In the genomic region with DNA sequence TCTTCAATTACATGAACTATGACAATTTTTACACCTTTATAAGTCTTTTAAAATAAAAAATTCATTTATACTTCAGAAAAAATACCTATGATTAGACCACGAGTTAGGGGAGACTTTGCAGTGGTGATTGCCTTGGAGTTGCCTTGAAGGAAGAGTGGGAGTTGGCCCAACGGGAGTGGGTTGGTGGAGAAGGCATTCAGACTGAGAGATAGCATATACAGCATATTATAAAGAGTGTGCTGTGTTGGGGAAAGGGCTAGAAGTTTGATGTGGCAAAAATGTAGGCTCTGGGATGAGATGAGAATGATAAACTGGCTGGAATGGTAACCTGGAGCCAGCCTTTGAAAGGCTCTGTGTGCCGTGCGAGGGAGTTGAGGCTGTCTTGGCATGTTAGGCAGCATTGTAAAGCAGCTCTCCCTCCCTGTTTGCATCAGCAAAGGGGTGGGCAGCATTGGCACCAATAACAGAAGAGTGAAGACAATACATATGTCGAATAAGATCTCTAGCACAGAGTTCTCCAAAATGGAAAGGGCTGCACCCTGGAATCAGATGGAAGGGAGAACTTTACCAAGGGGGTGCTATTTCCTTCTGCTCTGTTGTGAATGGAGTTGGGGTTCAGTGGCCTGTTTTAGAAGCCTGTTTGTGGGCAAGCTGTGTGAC, we compare ENCODE assay signal across 31 cellular contexts. TPM values are rescaled to one million over a fixed set of nuclear protein-coding genes. Genes with fewer than 3 reads are reported as not detected.
DNase-seq lines count a peak whose midpoint lies in the region; ATAC-seq, FAIRE-seq and TF ChIP-seq lines count a peak whose summit lies in the region.
"Had no signal": no experiment of that assay in that cellular context is flagged by ENCODE, and none has a peak within 500 bp of the region (broad histone marks: within the 10 kb centered on the region; RNA-seq: fewer than 3 reads in every experiment).

No MANE protein-coding gene starts in this region.

- H4K20me1 ChIP-seq in H9 (ENCODE audit: control insufficient read depth, insufficient read depth, insufficient read length) (no peaks in the 10 kb centered on the region), H1 (replicated peaks in 1 of 2; ENCODE audit: control insufficient read depth in 1 of 2, insufficient read depth in 2 of 2, low read length in 2 of 2) (peaks cover 3 to 5% of the 10 kb centered on the region in 2 experiments), neural progenitor cell (ENCODE audit: low read depth) (peaks cover 86% of the 10 kb centered on the region)
- H4K20me1 ChIP-seq: BLaER1 had no signal

- H4K91ac ChIP-seq in H9 (ENCODE audit: insufficient read length, low read depth, low read length) (no peak overlapping the region), H1 (replicated peaks; ENCODE audit: insufficient read length, low read length) (no peak overlapping the region), neuronal stem cell (ENCODE audit: low read depth, low read length, poor library complexity) (no peak overlapping the region)

- H3K18ac ChIP-seq in H9 (ENCODE audit: insufficient read length, low read depth, low read length) (peak overlapping the region; percentile 54), H1 (ENCODE audit: extremely low read depth, low read length) (no peak overlapping the region), neuronal stem cell (ENCODE audit: low read length) (no peak overlapping the region)

- H2AK5ac ChIP-seq in H9 (ENCODE audit: insufficient read length, low read length) (no peak overlapping the region), H1 (ENCODE audit: low read depth, low read length) (no peak overlapping the region; the same call in 1 of the 2 replicates), neuronal stem cell (ENCODE audit: low read depth, low read length) (no peak overlapping the region)

- no peak overlapping the region for H4K8ac ChIP-seq in H9 (replicated peaks; ENCODE audit: insufficient read length, low read depth, low read length)
- H4K8ac ChIP-seq in H1 (ENCODE audit: extremely low read depth, insufficient read depth, low read length): no peak overlapping the region
- H4K8ac ChIP-seq in neuronal stem cell (ENCODE audit: low read depth, low read length): no peak overlapping the region

- no peak for TF ChIP-seq EP300 in H1 (IDR thresholded peaks at IDR 0.05; ENCODE audit: borderline replicate concordance in 1 of 2, low read depth in 2 of 2, low read length in 2 of 2)

- POLR2A ChIA-PET in H1 (lab: Charles Lee; ENCODE audit: partially characterized antibody): no interaction called here

- TF ChIP-seq POLR2A in H1 (IDR thresholded peaks at IDR 0.05; ENCODE audit: control extremely low read depth in 1 of 2, low read depth in 2 of 2, low read length in 2 of 2): no peak

- H3K4me1 ChIP-seq in H9 (ENCODE audit: insufficient read depth, low read length): no peaks in the 10 kb centered on the region; the same call in 1 of the 2 replicates
- H3K4me1 ChIP-seq in H1 (replicated peaks in 1 of 4; ENCODE audit: control insufficient read depth in 3 of 4, insufficient read depth in 4 of 4, low read length in 3 of 4): peaks cover 0 to 7% (median 0%) of the 10 kb centered on the region in 4 experiments; a peak in 1 of 7 replicates
- peaks cover 12% of the 10 kb centered on the region for H3K4me1 ChIP-seq in neural progenitor cell
- H3K4me1 ChIP-seq in neuronal stem cell (ENCODE audit: control insufficient read depth in 2 of 2, insufficient read depth in 1 of 2, low read depth in 1 of 2, low read length in 2 of 2): no peaks in the 10 kb centered on the region

- H3K27ac ChIP-seq in H9 (ENCODE audit: insufficient read length, low read depth, low read length) (no peak overlapping the region), H1 (ENCODE audit: low read depth, low read length) (no peak overlapping the region), neural progenitor cell (no peak overlapping the region), neuronal stem cell (replicated peaks; ENCODE audit: low read length) (no peak overlapping the region)
- H3K27ac ChIP-seq: BLaER1, gastrocnemius medialis, GM23248, hepatocyte, ovary, upper lobe of right lung had no signal

- H2BK15ac ChIP-seq in H9 (ENCODE audit: low read depth, low read length) (no peak overlapping the region), H1 (ENCODE audit: low read length) (no peak overlapping the region), neuronal stem cell (ENCODE audit: low read length) (no peak overlapping the region)

- no peak overlapping the region for H2BK120ac ChIP-seq in H9 (ENCODE audit: low read depth, low read length, poor library complexity, severe bottlenecking)
- no peak overlapping the region for H2BK120ac ChIP-seq in H1 (replicated peaks; ENCODE audit: low read depth, low read length)
- H2BK120ac ChIP-seq in neuronal stem cell (ENCODE audit: low read depth, low read length): no peak overlapping the region

- H3K9ac ChIP-seq in H9 (ENCODE audit: extremely low read depth, insufficient read length, low read length) (no peak overlapping the region), H1 (replicated peaks in 1 of 4; ENCODE audit: extremely low read depth in 1 of 4, low read depth in 3 of 4, low read length in 3 of 4) (no peak overlapping the region; a peak in 1 of 7 replicates), neural progenitor cell (no peak overlapping the region), neuronal stem cell (ENCODE audit: low read depth, low read length, poor library complexity) (no peak overlapping the region)
- H3K9ac ChIP-seq: BLaER1, GM23248 had no signal

- no CpG with 5 or more reads among the region's 5 CpGs for WGBS in H9 (ENCODE audit: extremely low coverage, insufficient read length, low lambda C conversion rate)
- 71% methylated on average over 5 of the region's 5 CpGs; no CpG with 5 or more reads in 1 of the 2 experiments for WGBS in H1 (ENCODE audit: extremely low coverage in 1 of 2, insufficient coverage in 1 of 2, insufficient read length in 1 of 2, insufficient replicate concordance in 2 of 2, low coverage in 1 of 2, low lambda C conversion rate in 2 of 2, missing lambda C conversion rate in 1 of 2), 2 experiments
- WGBS in neuronal stem cell (ENCODE audit: extremely low coverage in 2 of 2, insufficient read length in 2 of 2, insufficient replicate concordance in 1 of 2), 2 donors: no CpG with 5 or more reads among the region's 5 CpGs

- no peak for TF ChIP-seq RAD21 in H1 (IDR thresholded peaks at IDR 0.05 in 1 of 2, conservative IDR thresholded peaks at IDR 0.05 in 1 of 2; ENCODE audit: low read depth in 2 of 2, low read length in 2 of 2)

- no peaks in the 10 kb centered on the region for H3K23me2 ChIP-seq in H9 (ENCODE audit: insufficient read length, low read depth, low read length, poor library complexity, severe bottlenecking)
- no peaks in the 10 kb centered on the region for H3K23me2 ChIP-seq in H1 (ENCODE audit: low read depth, low read length)

- H2BK20ac ChIP-seq in H9 (ENCODE audit: low read depth, low read length, poor library complexity, severe bottlenecking) (no peak overlapping the region), H1 (ENCODE audit: low read length) (no peak overlapping the region)

- no peak overlapping the region for H3K4me3 ChIP-seq in H1 (ENCODE audit: extremely low read depth in 1 of 4, insufficient read depth in 2 of 4, low read depth in 3 of 4, low read length in 4 of 4)
- H3K4me3 ChIP-seq in neural progenitor cell: no peak overlapping the region
- no peak overlapping the region for H3K4me3 ChIP-seq in neuronal stem cell (ENCODE audit: low read length in 2 of 2)
- H3K4me3 ChIP-seq: ascending aorta, BLaER1, gastrocnemius medialis, GM23248, hepatocyte, ovary, smooth muscle cell, upper lobe of right lung had no signal

- H3T11ph ChIP-seq in H9 (ENCODE audit: low read length): no peak overlapping the region

- H3K4ac ChIP-seq in H9 (ENCODE audit: low read depth, low read length) (no peak overlapping the region), H1 (replicated peaks; ENCODE audit: insufficient read length, low read depth, low read length) (no peak overlapping the region), neuronal stem cell (ENCODE audit: low read length) (no peak overlapping the region)

- H3K79me1 ChIP-seq in H9 (ENCODE audit: insufficient read depth, low read depth, low read length, poor library complexity, severe bottlenecking) (peaks cover 6% of the 10 kb centered on the region), H1 (ENCODE audit: low read depth, low read length) (peaks cover 7% of the 10 kb centered on the region), neuronal stem cell (ENCODE audit: low read depth, low read length) (no peaks in the 10 kb centered on the region)

- no peak overlapping the region for H3K4me2 ChIP-seq in H9 (ENCODE audit: insufficient read depth, insufficient read length, low read length)
- no peak overlapping the region for H3K4me2 ChIP-seq in H1 (ENCODE audit: insufficient read depth in 1 of 2, low read depth in 2 of 2, low read length in 2 of 2)
- H3K4me2 ChIP-seq in neural progenitor cell: no peak overlapping the region
- no peak overlapping the region for H3K4me2 ChIP-seq in neuronal stem cell (ENCODE audit: insufficient read depth, low read length, poor library complexity, severe bottlenecking)
- H3K4me2 ChIP-seq: BLaER1, hepatocyte, smooth muscle cell had no signal

- H2BK5ac ChIP-seq in H9 (ENCODE audit: insufficient read length, low read length): no peak overlapping the region
- H2BK5ac ChIP-seq in H1 (ENCODE audit: low read depth, low read length): peak overlapping the region; percentile 26; the same call in 1 of the 2 replicates
- H2BK5ac ChIP-seq in neuronal stem cell (ENCODE audit: low read length): no peak overlapping the region

- H3K4me1 Mint-ChIP-seq in H9 (peaks cover 23 to 30% of the 10 kb centered on the region in 2 experiments), T-helper 17 cell (peaks cover 13% of the 10 kb centered on the region), neural progenitor cell (no peaks in the 10 kb centered on the region)

- FAIRE-seq in H1 (lab: Jason Lieb, UNC): no peak
- FAIRE-seq: endometrium had no signal

- TF ChIP-seq CTCF in H9 (conservative IDR thresholded peaks at IDR 0.05) (no peak), H1 (IDR thresholded peaks at IDR 0.05; ENCODE audit: control extremely low read depth in 1 of 3, insufficient read depth in 1 of 3, low read depth in 1 of 3, low read length in 3 of 3) (no peak), neural progenitor cell (IDR thresholded peaks at IDR 0.05) (no peak)

- no peak overlapping the region for H3K23ac ChIP-seq in H9 (ENCODE audit: insufficient read length, low read depth, low read length)
- H3K23ac ChIP-seq in H1 (ENCODE audit: insufficient read length): no peak overlapping the region
- no peak overlapping the region for H3K23ac ChIP-seq in neuronal stem cell (ENCODE audit: low read depth, low read length, poor library complexity)

- H3K36me3 Mint-ChIP-seq in H9 (ENCODE audit: insufficient read depth in 1 of 3, low read depth in 3 of 3) (no peaks in the 10 kb centered on the region), T-helper 17 cell (ENCODE audit: low read depth) (peaks cover 2% of the 10 kb centered on the region), neural progenitor cell (peaks cover 13% of the 10 kb centered on the region)

- no peak for DNase-seq in H9
- DNase-seq in T-helper 17 cell: no peak
- no peak for DNase-seq in H1 (ENCODE audit: low read depth in 1 of 2, low spot score in 2 of 2)
- no peak for DNase-seq in neural progenitor cell (ENCODE audit: low spot score)
- no peak for DNase-seq in neuronal stem cell (ENCODE audit: low spot score)
- DNase-seq in 8988T: no peak
- no peak for DNase-seq in GM19240 (ENCODE audit: insufficient read length, low spot score)
- no peak for DNase-seq in NCI-H1436 (lab: John Stamatoyannopoulos, UW)
- DNase-seq: activated CD4-positive, alpha-beta T cell treated with anti-CD3 and anti-CD28 coated beads, Interleukin-2, amount 10 ng/mL, durations not matched to agents 24 days and 14 days; activated gamma-delta T cell; activated naive CD8-positive, alpha-beta T cell treated with anti-CD3 and anti-CD28 coated beads, Interleukin-2, amount 10 ng/mL, durations not matched to agents 7 days and 5 days; activated T-cell treated with anti-CD3 and anti-CD28 coated beads, Interleukin-2, amount 50 U/mL, for 24 hours; central memory CD4-positive, alpha-beta T cell; COR-L47; DMS79 treated with DMSO at 0.1 percent for 48 hours; gastrocnemius medialis; GM23248; naive thymus-derived CD4-positive, alpha-beta T cell; NCI-H1417 treated with DMSO at 0.1 percent for 48 hours; NCI-H446 treated with DMSO at 0.1 percent for 48 hours; ovary; stimulated activated CD4-positive, alpha-beta T cell treated with anti-CD3 and anti-CD28 coated beads, Interleukin-2, amount 100 ng/mL, for 24 hours; T-helper 2 cell; upper lobe of right lung had no signal

- no peak overlapping the region for H2AFZ ChIP-seq in H9 (ENCODE audit: low read length)
- no peak overlapping the region for H2AFZ ChIP-seq in H1 (ENCODE audit: low read length)
- H2AFZ ChIP-seq in neural progenitor cell (replicated peaks): no peak overlapping the region
- H2AFZ ChIP-seq in neuronal stem cell (ENCODE audit: low read length): no peak overlapping the region
- H2AFZ ChIP-seq: GM23248, hepatocyte had no signal

- H3K56ac ChIP-seq in H9 (ENCODE audit: insufficient read length, low read depth, low read length) (no peak overlapping the region), H1 (replicated peaks; ENCODE audit: insufficient read length, low read depth, low read length) (no peak overlapping the region)

- no peaks in the 10 kb centered on the region for H3K36me3 ChIP-seq in H1 (ENCODE audit: control insufficient read depth in 2 of 4, insufficient read depth in 4 of 4, low read length in 3 of 4)
- H3K36me3 ChIP-seq in neural progenitor cell: no peaks in the 10 kb centered on the region
- peaks cover 0 to 6% of the 10 kb centered on the region in 2 donors for H3K36me3 ChIP-seq in neuronal stem cell (replicated peaks in 1 of 2; ENCODE audit: control insufficient read depth in 2 of 2, insufficient read depth in 2 of 2, low read length in 2 of 2)
- H3K36me3 ChIP-seq: ascending aorta, gastrocnemius medialis, ovary, upper lobe of right lung had no signal

- H3K27me3 Mint-ChIP-seq in H9 (ENCODE audit: low read depth) (no peaks in the 10 kb centered on the region), T-helper 17 cell (no peaks in the 10 kb centered on the region), neural progenitor cell (ENCODE audit: insufficient read depth, low read depth) (no peaks in the 10 kb centered on the region)
- H3K27me3 Mint-ChIP-seq: activated CD4-positive, alpha-beta T cell treated with anti-CD3 and anti-CD28 coated beads, Interleukin-2, amount 10 ng/mL, durations not matched to agents 24 days and 14 days; activated naive CD8-positive, alpha-beta T cell treated with anti-CD3 and anti-CD28 coated beads, Interleukin-2, amount 10 ng/mL, durations not matched to agents 7 days and 5 days; activated T-cell treated with anti-CD3 and anti-CD28 coated beads, Interleukin-2, amount 50 U/mL, for 24 hours; naive thymus-derived CD4-positive, alpha-beta T cell had no signal

- H2BK12ac ChIP-seq in H9 (ENCODE audit: insufficient read length, low read depth, low read length) (no peak overlapping the region), H1 (ENCODE audit: low read depth, low read length) (no peak overlapping the region), neuronal stem cell (ENCODE audit: low read length) (no peak overlapping the region)

- H3K27me3 ChIP-seq in H9 (ENCODE audit: insufficient read depth, low read length) (no peaks in the 10 kb centered on the region), H1 (replicated peaks in 1 of 4; ENCODE audit: control insufficient read depth in 3 of 4, extremely low read depth in 1 of 4, insufficient read depth in 3 of 4, low read length in 3 of 4) (no peaks in the 10 kb centered on the region), neural progenitor cell (no peaks in the 10 kb centered on the region), neuronal stem cell (ENCODE audit: control insufficient read depth in 3 of 3, insufficient read depth in 3 of 3, low read depth in 1 of 3, low read length in 3 of 3) (no peaks in the 10 kb centered on the region)
- H3K27me3 ChIP-seq: ascending aorta, BLaER1, gastrocnemius medialis, hepatocyte, ovary, upper lobe of right lung had no signal

- CTCF ChIA-PET in H1 (lab: Charles Lee; ENCODE audit: partially characterized antibody): no interaction called here

- H3K9me3 Mint-ChIP-seq in H9 (no peaks in the 10 kb centered on the region), neural progenitor cell (peaks cover 2% of the 10 kb centered on the region)
- H3K9me3 Mint-ChIP-seq: activated CD4-positive, alpha-beta T cell treated with anti-CD3 and anti-CD28 coated beads, Interleukin-2, amount 10 ng/mL, durations not matched to agents 24 days and 14 days; activated naive CD8-positive, alpha-beta T cell treated with anti-CD3 and anti-CD28 coated beads, Interleukin-2, amount 10 ng/mL, durations not matched to agents 7 days and 5 days; activated T-cell treated with anti-CD3 and anti-CD28 coated beads, Interleukin-2, amount 50 U/mL, for 24 hours; naive thymus-derived CD4-positive, alpha-beta T cell had no signal

- H4K5ac ChIP-seq in H9 (ENCODE audit: insufficient read length, low read depth, low read length) (no peak overlapping the region), H1 (ENCODE audit: insufficient read length, low read depth, low read length) (no peak overlapping the region)

- H3K14ac ChIP-seq in H9 (ENCODE audit: insufficient read depth, low read length) (no peak overlapping the region), H1 (ENCODE audit: insufficient read length) (no peak overlapping the region), neuronal stem cell (ENCODE audit: low read length) (no peak overlapping the region)

- H3F3A ChIP-seq in neural progenitor cell (ENCODE audit: low read depth): no peaks in the 10 kb centered on the region

- H3K79me2 ChIP-seq in H9 (ENCODE audit: insufficient read depth, low read length) (peaks cover 4% of the 10 kb centered on the region; the same call in 1 of the 2 replicates), H1 (ENCODE audit: control insufficient read depth in 1 of 2, insufficient read depth in 2 of 2, low read length in 2 of 2) (peaks cover 0 to 66% of the 10 kb centered on the region in 2 experiments; a peak in 2 of 4 replicates), neural progenitor cell (ENCODE audit: low read depth) (peaks cover 100% of the 10 kb centered on the region)

- no peaks in the 10 kb centered on the region for H3K9me3 ChIP-seq in H9 (ENCODE audit: control insufficient read depth, low read depth, low read length)
- H3K9me3 ChIP-seq in T-helper 17 cell (ENCODE audit: control insufficient read depth, low read length, poor library complexity, severe bottlenecking): no peaks in the 10 kb centered on the region
- H3K9me3 ChIP-seq in H1 (ENCODE audit: insufficient read depth in 2 of 2, low read depth in 1 of 2, low read length in 1 of 2): no peaks in the 10 kb centered on the region
- H3K9me3 ChIP-seq in neural progenitor cell (ENCODE audit: low read depth): no peaks in the 10 kb centered on the region
- H3K9me3 ChIP-seq in neuronal stem cell (replicated peaks in 1 of 2; ENCODE audit: control insufficient read depth in 2 of 2, insufficient read depth in 1 of 2, low read depth in 1 of 2, low read length in 2 of 2): no peaks in the 10 kb centered on the region
- H3K9me3 ChIP-seq: ascending aorta, gastrocnemius medialis, ovary, upper lobe of right lung had no signal

- H3K27ac Mint-ChIP-seq in H9 (peak overlapping the region; percentile 27 to 52 (median 32); a peak in 4 of 7 replicates), T-helper 17 cell (peak overlapping the region; percentile 27), neural progenitor cell (peak overlapping the region; percentile 0)
- H3K27ac Mint-ChIP-seq: activated CD4-positive, alpha-beta T cell treated with anti-CD3 and anti-CD28 coated beads, Interleukin-2, amount 10 ng/mL, durations not matched to agents 24 days and 14 days; activated naive CD8-positive, alpha-beta T cell treated with anti-CD3 and anti-CD28 coated beads, Interleukin-2, amount 10 ng/mL, durations not matched to agents 7 days and 5 days; activated T-cell treated with anti-CD3 and anti-CD28 coated beads, Interleukin-2, amount 50 U/mL, for 24 hours; naive thymus-derived CD4-positive, alpha-beta T cell had no signal

- no peak overlapping the region for H3K4me3 Mint-ChIP-seq in H9
- no peak overlapping the region for H3K4me3 Mint-ChIP-seq in T-helper 17 cell
- no peak overlapping the region for H3K4me3 Mint-ChIP-seq in neural progenitor cell
- H3K4me3 Mint-ChIP-seq: activated CD4-positive, alpha-beta T cell treated with anti-CD3 and anti-CD28 coated beads, Interleukin-2, amount 10 ng/mL, durations not matched to agents 24 days and 14 days; activated naive CD8-positive, alpha-beta T cell treated with anti-CD3 and anti-CD28 coated beads, Interleukin-2, amount 10 ng/mL, durations not matched to agents 7 days and 5 days; activated T-cell treated with anti-CD3 and anti-CD28 coated beads, Interleukin-2, amount 50 U/mL, for 24 hours; naive thymus-derived CD4-positive, alpha-beta T cell had no signal

- ATAC-seq in T-helper 17 cell: no peak
- ATAC-seq: gastrocnemius medialis; left lobe of liver; naive thymus-derived CD4-positive, alpha-beta T cell; SK-N-SH treated with all-trans-retinoic acid at 6 μM for 48 hours; upper lobe of right lung had no signal

RNA-seq across cellular contexts. Expression of gene MPZL1, which starts 24.4 kb away (rescaled TPM):
- total RNA-seq in H9 (2021) (60.7 and 68.6 TPM in 2 replicates), T-helper 17 cell (1 to 10 TPM; 3.0 to 4.2 TPM), neural progenitor cell (ENCODE audit: low replicate concordance) (121 and 125 TPM in 2 replicates)
- 120 and 128 TPM in 2 replicates for total RNA-seq in H1 (2021; fragmentation: NEBNext Ultra II Directional; extraction: Animal tissue kit (Norgen Biotek cat#: 25700))
- 31.1 and 37.8 TPM in 2 replicates for polyA plus RNA-seq in H1 (2011; rRNA removed)
- 36.1 TPM for polyA plus RNA-seq in H1 (2011; cell fraction: cytosol; rRNA removed)
- 25.1 TPM for polyA plus RNA-seq in H1 (2011; cell fraction: nucleus; rRNA removed)
- 38.9 to 72.5 TPM (median 40.5 TPM) in 4 replicates for polyA plus RNA-seq in H1 (2012, experiment 1 of 2)
- 14.1 TPM for polyA plus RNA-seq in H1 (2012, experiment 2 of 2)
- polyA plus RNA-seq in H1 (2013, experiment 1 of 2): 65.8 TPM
- polyA plus RNA-seq in H1 (2013, experiment 2 of 2): 82.6 TPM
- polyA minus RNA-seq in H1 (2011; rRNA and poly(A)+ RNA removed): 61.1 and 88.5 TPM in 2 replicates
- polyA minus RNA-seq in H1 (2011; cell fraction: cytosol; rRNA and poly(A)+ RNA removed): 51.2 TPM
- 52.0 TPM for polyA minus RNA-seq in H1 (2011; cell fraction: nucleus; rRNA and poly(A)+ RNA removed)
- polyA plus RNA-seq in neuronal stem cell (2013, experiment 1 of 2): 78.4 TPM
- polyA plus RNA-seq in neuronal stem cell (2013, experiment 2 of 2): 81.9 TPM

Comparison
In these comparisons a context has a peak if more than half of its experiments do, and no peak if none do; other contexts are left out.
1. RNA of gene MPZL1, which starts 24.4 kb away (total RNA-seq): 121 to 125 TPM in neural progenitor cell, 120 to 128 TPM in H1 and 60.7 to 68.6 TPM in H9; 3.0 to 4.2 TPM in T-helper 17 cell; every median in the first group is over 10 times any median in the second.
2. Peak in every context shown above with its lines, with median percentiles within 50 percentile points of each other: H3K27ac Mint-ChIP-seq.